8 cellular contexts compared by ENCODE assay signal in genomic region chr11:60842688-60843605, GRCh38. TPM values are rescaled to one million over a fixed set of nuclear protein-coding genes. Genes with fewer than 3 reads are reported as not detected.
DNase-seq lines count a peak whose midpoint lies in the region; ATAC-seq and TF ChIP-seq lines count a peak whose summit lies in the region.

No MANE protein-coding gene starts in this region.

- peak overlapping the region; percentile 86 to 90 for H3K4me3 Mint-ChIP-seq in CD14-positive monocyte
- H3K4me3 Mint-ChIP-seq in naive thymus-derived CD4-positive, alpha-beta T cell: peak overlapping the region; percentile 89 to 95 (median 91)

- H3K4me1 Mint-ChIP-seq in CD14-positive monocyte: peaks cover 43% of the 10 kb centered on the region
- peaks cover 31 to 49% (median 41%) of the 10 kb centered on the region in 7 donors for H3K4me1 Mint-ChIP-seq in naive thymus-derived CD4-positive, alpha-beta T cell

- CTCF ChIA-PET in naive thymus-derived CD4-positive, alpha-beta T cell (lab: Charles Lee): interaction anchor here (1.0 to 1.3 kb wide), 2 partner anchors 12 to 56 kb away, joined by 4 read pairs; no protein-coding TSS in a partner anchor

- H3K4me3 ChIP-seq in MG63 (peak overlapping the region; percentile 96), colonic mucosa (peak overlapping the region; percentile 86)
- peak overlapping the region; percentile 93 for H3K4me3 ChIP-seq in naive thymus-derived CD4-positive, alpha-beta T cell (ENCODE audit: low read length)

- intact Hi-C loops in CD14-positive monocyte (cut with micrococcal nuclease) (loop anchor here in 1 of 2 donors (5.0 kb wide), 1 partner anchor 64 kb away; the partner anchor contains the start of gene PRPF19), colonic mucosa (cut with DNase I) (no loop called here)
- intact Hi-C loops in naive thymus-derived CD4-positive, alpha-beta T cell (cut with micrococcal nuclease): loop anchor here (1.0 to 5.0 kb wide), 7 partner anchors 12 to 1279 kb away; partner anchors contain the start of genes PRPF19 (in 2 of the 2), CYB561A3 (in 1 of the 2), INCENP (in 1 of the 2) and SDHAF2 (in 1 of the 2)

- no peaks in the 10 kb centered on the region for H3K9me3 ChIP-seq in MG63
- no peaks in the 10 kb centered on the region for H3K9me3 ChIP-seq in colonic mucosa
- no peaks in the 10 kb centered on the region for H3K9me3 ChIP-seq in naive thymus-derived CD4-positive, alpha-beta T cell (ENCODE audit: control insufficient read depth in 2 of 3, low read length in 3 of 3)

- H3K9ac ChIP-seq in colonic mucosa (ENCODE audit: low read depth in 2 of 2, low read length in 2 of 2): peak overlapping the region; percentile 89 to 97

- H3K9me3 Mint-ChIP-seq in CD14-positive monocyte: no peaks in the 10 kb centered on the region
- peaks cover 0 to 7% (median 0%) of the 10 kb centered on the region in 11 donors for H3K9me3 Mint-ChIP-seq in naive thymus-derived CD4-positive, alpha-beta T cell

- no peak for ATAC-seq in naive thymus-derived CD4-positive, alpha-beta T cell
- ATAC-seq in HG02763 (IDR thresholded peaks at IDR 0.05; ENCODE audit: unreplicated experiment) (no peak), HG03045 (IDR thresholded peaks at IDR 0.05; ENCODE audit: unreplicated experiment) (no peak)

- H3K36me3 ChIP-seq in MG63 (peaks cover 25% of the 10 kb centered on the region), colonic mucosa (no peaks in the 10 kb centered on the region)
- H3K36me3 ChIP-seq in naive thymus-derived CD4-positive, alpha-beta T cell (ENCODE audit: control insufficient read depth in 2 of 3, insufficient read depth in 3 of 3, low read length in 3 of 3): peaks cover 0 to 13% (median 0%) of the 10 kb centered on the region in 3 experiments

- H3K27me3 Mint-ChIP-seq in CD14-positive monocyte (ENCODE audit: low read depth in 3 of 3): peaks cover 0 to 5% (median 0%) of the 10 kb centered on the region in 3 donors
- H3K27me3 Mint-ChIP-seq in naive thymus-derived CD4-positive, alpha-beta T cell: no peaks in the 10 kb centered on the region

- POLR2A ChIA-PET in naive thymus-derived CD4-positive, alpha-beta T cell (lab: Charles Lee): interaction anchor here (0.8 to 1.2 kb wide), 2 partner anchors 63 to 199 kb away, joined by 3 to 6 read pairs; partner anchors contain the start of gene PRPF19

- peak overlapping the region; percentile 59 for H3K27ac ChIP-seq in colonic mucosa
- H3K27ac ChIP-seq in naive thymus-derived CD4-positive, alpha-beta T cell (ENCODE audit: low read depth, low read length): peak overlapping the region; percentile 78

- H3K27me3 ChIP-seq in MG63 (no peaks in the 10 kb centered on the region), colonic mucosa (no peaks in the 10 kb centered on the region)
- no peaks in the 10 kb centered on the region for H3K27me3 ChIP-seq in naive thymus-derived CD4-positive, alpha-beta T cell (ENCODE audit: control insufficient read depth in 2 of 2, insufficient read depth in 2 of 2, low read length in 2 of 2)

- peaks cover 12% of the 10 kb centered on the region for H3K4me1 ChIP-seq in colonic mucosa
- peaks cover 26 to 35% of the 10 kb centered on the region in 2 donors for H3K4me1 ChIP-seq in naive thymus-derived CD4-positive, alpha-beta T cell (ENCODE audit: control insufficient read depth in 2 of 2, insufficient read depth in 2 of 2, low read length in 2 of 2)

- H3K27ac Mint-ChIP-seq in CD14-positive monocyte: peak overlapping the region; percentile 68 to 92 (median 86)
- peak overlapping the region; percentile 57 to 99 (median 93) for H3K27ac Mint-ChIP-seq in naive thymus-derived CD4-positive, alpha-beta T cell

- peaks cover 18% of the 10 kb centered on the region in 2 donors for H3K36me3 Mint-ChIP-seq in CD14-positive monocyte
- H3K36me3 Mint-ChIP-seq in naive thymus-derived CD4-positive, alpha-beta T cell: peaks cover 0 to 8% (median 2%) of the 10 kb centered on the region in 5 donors

- no peak for TF ChIP-seq CTCF in CD14-positive monocyte (IDR thresholded peaks at IDR 0.05)
- TF ChIP-seq CTCF in colonic mucosa (IDR thresholded peaks at IDR 0.05): no peak

- no peak for DNase-seq in CD14-positive monocyte (ENCODE audit: low spot score)
- DNase-seq in MG63: no peak
- peak; percentile 37 for DNase-seq in colonic mucosa
- DNase-seq in naive thymus-derived CD4-positive, alpha-beta T cell: peak in 2 of 9 donors; percentile 4 to 29
- DNase-seq in SW480 (ENCODE audit: low spot score): no peak
- no peak for DNase-seq in stimulated activated naive CD4-positive, alpha-beta T cell treated with Interleukin-2 at 50 U/mL for 16 hours (lab: John Stamatoyannopoulos, UW)

RNA-seq across cellular contexts. Expression of gene CCDC86, which starts 1.0 kb away (rescaled TPM):
- polyA plus RNA-seq in CD14-positive monocyte: 10 to 100 TPM in 1 of 2 donors, 1 to 10 TPM in 1; 7.2 to 10.2 TPM
- total RNA-seq in MG63 (2014; rRNA removed; shearing (Covaris generic); ENCODE audit: low replicate concordance): 9.7 and 11.4 TPM in 2 replicates
- total RNA-seq in colonic mucosa: 10 to 100 TPM; 10.9 to 32.1 TPM
- total RNA-seq in naive thymus-derived CD4-positive, alpha-beta T cell: 10 to 100 TPM in 4 of 5 experiments, 1 to 10 TPM in 1; 9.1 to 26.2 (median 11.6) TPM
- polyA plus RNA-seq in naive thymus-derived CD4-positive, alpha-beta T cell: 10 to 100 TPM; 12.4 to 21.1 TPM

RNA-seq across cellular contexts. Expression of gene PTGDR2, which starts 12.8 kb away (rescaled TPM):
- under 1 TPM; 0.46 to 0.65 TPM for polyA plus RNA-seq in CD14-positive monocyte
- not detected in 2 replicates for total RNA-seq in MG63 (2014; rRNA removed; shearing (Covaris generic); ENCODE audit: low replicate concordance)
- 1 to 10 TPM; 3.7 to 4.7 TPM for total RNA-seq in colonic mucosa
- 1 to 10 TPM in 2 of 5 experiments, under 1 TPM in 2, not detected in 1; 0.57 to 4.5 (median 0.96) TPM for total RNA-seq in naive thymus-derived CD4-positive, alpha-beta T cell
- polyA plus RNA-seq in naive thymus-derived CD4-positive, alpha-beta T cell: under 1 TPM in 1 of 2 donors, not detected in 1; 0.08 TPM

RNA-seq across cellular contexts. Expression of gene ZP1, which starts 24.4 kb away (rescaled TPM):
- under 1 TPM in 1 of 2 donors, not detected in 1; 0.40 TPM for polyA plus RNA-seq in CD14-positive monocyte
- total RNA-seq in MG63 (2014; rRNA removed; shearing (Covaris generic); ENCODE audit: low replicate concordance): not detected in 2 replicates
- total RNA-seq in colonic mucosa: under 1 TPM in 1 of 2 donors, not detected in 1; 0.35 TPM
- total RNA-seq in naive thymus-derived CD4-positive, alpha-beta T cell: not detected
- not detected for polyA plus RNA-seq in naive thymus-derived CD4-positive, alpha-beta T cell

RNA-seq across cellular contexts. Expression of gene MS4A10, which starts 57.8 kb away (rescaled TPM):
- not detected for polyA plus RNA-seq in CD14-positive monocyte
- total RNA-seq in MG63 (2014; rRNA removed; shearing (Covaris generic); ENCODE audit: low replicate concordance): not detected in 2 replicates
- under 1 TPM; 0.10 to 0.66 TPM for total RNA-seq in colonic mucosa
- not detected for total RNA-seq in naive thymus-derived CD4-positive, alpha-beta T cell
- polyA plus RNA-seq in naive thymus-derived CD4-positive, alpha-beta T cell: not detected
